ENCODE assay signal across 16 cellular contexts in the genomic region with DNA sequence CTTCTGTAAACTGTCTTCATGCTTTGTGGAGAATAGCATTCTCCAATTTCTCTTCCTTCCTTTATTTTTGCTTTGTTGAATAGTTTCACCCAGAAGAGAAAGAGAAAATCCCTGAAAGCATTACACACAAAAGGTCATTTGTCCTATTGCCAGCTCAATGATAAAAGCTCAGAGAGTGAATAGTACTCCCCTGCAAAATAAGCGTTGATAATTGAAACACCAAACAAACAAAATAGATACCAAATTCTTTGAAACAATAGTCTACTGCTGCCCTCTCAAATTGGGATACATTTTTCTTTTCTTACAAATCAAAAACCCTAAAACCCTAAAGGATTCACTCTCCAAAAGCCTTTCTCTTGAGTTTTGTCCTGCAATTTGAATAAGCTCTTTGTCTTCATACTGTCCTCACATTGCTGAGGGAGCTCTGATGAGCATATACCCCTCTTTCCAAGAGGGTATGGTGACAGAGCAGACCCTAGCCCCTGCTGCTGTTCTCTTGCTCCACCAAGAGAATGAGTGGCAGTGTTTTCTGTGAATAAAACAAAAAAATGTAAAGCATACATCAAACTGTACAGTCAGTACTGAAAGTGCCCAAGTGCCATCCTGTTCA.
"Had no signal": no experiment of that assay in that cellular context is flagged by ENCODE, and none has a peak within 500 bp of the region (broad histone marks: within the 10 kb centered on the region; RNA-seq: fewer than 3 reads in every experiment).

No MANE protein-coding gene starts in this region.

- H3K27ac ChIP-seq: ovary, stomach had no signal

- DNase-seq: activated CD4-positive, alpha-beta T cell treated with anti-CD3 and anti-CD28 coated beads for 36 hours; activated CD4-positive, alpha-beta T cell treated with anti-CD3 and anti-CD28 coated beads, Interleukin-2, amount 50 U/mL, for 48 hours; activated T-cell treated with anti-CD3 and anti-CD28 coated beads for 4 hours; effector memory CD4-positive, alpha-beta T cell; kidney; ovary; stimulated activated CD4-positive, alpha-beta T cell treated with anti-CD3 and anti-CD28 coated beads, Interleukin-4, amount 100 ng/mL, for 1 hour; stomach had no signal

- H3K36me3 ChIP-seq: ovary, stomach had no signal

- H3K4me2 ChIP-seq: smooth muscle cell had no signal

- ATAC-seq: activated CD4-positive, alpha-beta T cell treated with anti-CD3 and anti-CD28 coated beads for 36 hours; left lobe of liver; sciatic nerve; WTC11 had no signal

- H3K4me3 ChIP-seq: lung, ovary, smooth muscle cell, stomach had no signal

- H3K27me3 Mint-ChIP-seq: activated CD4-positive, alpha-beta T cell treated with anti-CD3 and anti-CD28 coated beads for 36 hours; activated naive CD8-positive, alpha-beta T cell had no signal

- H3K4me1 Mint-ChIP-seq: activated CD4-positive, alpha-beta T cell treated with anti-CD3 and anti-CD28 coated beads for 36 hours had no signal

- H3K27ac Mint-ChIP-seq: activated CD4-positive, alpha-beta T cell treated with anti-CD3 and anti-CD28 coated beads for 36 hours; activated naive CD8-positive, alpha-beta T cell; activated T-helper 1 cell treated with anti-CD3 and anti-CD28 coated beads, Interleukin-12 subunit alpha, Interleukin-12 subunit beta, Interleukin-2, Interleukin-4 antibody, amounts not matched to agents 30 ng/mL and 10 ng/mL and 1 ng/mL, durations not matched to agents 14 hours and 24 hours and 36 hours; T-helper 2 cell treated with Interferon-gamma antibody and Interleukin-4, amounts not matched to agents 5 μg/mL and 100 μg/mL, for 36 hours; WTC11 had no signal

- H3K4me1 ChIP-seq: stomach had no signal

- H3K9me3 Mint-ChIP-seq: activated T-helper 1 cell treated with anti-CD3 and anti-CD28 coated beads, Interleukin-12 subunit alpha, Interleukin-12 subunit beta, Interleukin-2, Interleukin-4 antibody, amounts not matched to agents 30 ng/mL and 10 ng/mL and 1 ng/mL, durations not matched to agents 14 hours and 24 hours and 36 hours; T-helper 2 cell treated with Interferon-gamma antibody and Interleukin-4, amounts not matched to agents 5 μg/mL and 100 μg/mL, for 36 hours; WTC11 had no signal

- H3K27me3 ChIP-seq: ovary, stomach had no signal

- H3K9me3 ChIP-seq: ovary, stomach had no signal

- H3K36me3 Mint-ChIP-seq: activated naive CD8-positive, alpha-beta T cell; WTC11 had no signal

- H3K4me3 Mint-ChIP-seq: activated CD4-positive, alpha-beta T cell treated with anti-CD3 and anti-CD28 coated beads for 36 hours; activated naive CD8-positive, alpha-beta T cell; activated T-helper 1 cell treated with anti-CD3 and anti-CD28 coated beads, Interleukin-12 subunit alpha, Interleukin-12 subunit beta, Interleukin-2, Interleukin-4 antibody, amounts not matched to agents 30 ng/mL and 10 ng/mL and 1 ng/mL, durations not matched to agents 14 hours and 24 hours and 36 hours; T-helper 2 cell treated with Interferon-gamma antibody and Interleukin-4, amounts not matched to agents 5 μg/mL and 100 μg/mL, for 36 hours; WTC11 had no signal
